In genomic region chr7:26199301-26200112, GRCh38 we compare ENCODE assay signal across 8 cellular contexts. TPM values are rescaled to one million over a fixed set of nuclear protein-coding genes. Genes with fewer than 3 reads are reported as not detected.
A peak's percentile ranks its signal among the peaks of the same experiment; 100 is the strongest.
DNase-seq lines count a peak whose midpoint lies in the region; ATAC-seq, FAIRE-seq and TF ChIP-seq lines count a peak whose summit lies in the region.

No MANE protein-coding gene starts in this region.

- intact Hi-C loops in left cardiac atrium (cut with DNase I), result loop anchor here in 1 of 2 donors (10.0 kb wide), 1 partner anchor 105 kb away; no protein-coding TSS in a partner anchor
- intact Hi-C loops in prostate gland (cut with DNase I), result loop anchor here (5.0 kb wide), 2 partner anchors 953 to 968 kb away; partner anchors contain the start of genes HOXA3 and HOXA9

- peak in 1 of 4 experiments; percentile 6 for TF ChIP-seq CTCF in prostate gland (IDR thresholded peaks at IDR 0.05)

- no peaks in the 10 kb centered on the region for H3K9me3 ChIP-seq in prostate gland

- no peak for ATAC-seq in activated naive CD8-positive, alpha-beta T cell treated with anti-CD3 and anti-CD28 coated beads, Interleukin-2, amount 10 ng/mL, durations not matched to agents 7 days and 5 days (ENCODE audit: low read depth)
- peak; percentile 25 to 27 for ATAC-seq in left cardiac atrium

- H3K27me3 Mint-ChIP-seq in activated naive CD8-positive, alpha-beta T cell treated with anti-CD3 and anti-CD28 coated beads, Interleukin-2, amount 10 ng/mL, durations not matched to agents 7 days and 5 days, result no peaks in the 10 kb centered on the region

- H3K27ac Mint-ChIP-seq in activated naive CD8-positive, alpha-beta T cell treated with anti-CD3 and anti-CD28 coated beads, Interleukin-2, amount 10 ng/mL, durations not matched to agents 7 days and 5 days, result peak overlapping the region; percentile 99

- H3K27ac ChIP-seq in prostate gland, result peak overlapping the region; percentile 100

- H3K4me1 Mint-ChIP-seq in activated naive CD8-positive, alpha-beta T cell treated with anti-CD3 and anti-CD28 coated beads, Interleukin-2, amount 10 ng/mL, durations not matched to agents 7 days and 5 days, result peaks cover 37% of the 10 kb centered on the region

- peaks cover 63% of the 10 kb centered on the region for H3K36me3 Mint-ChIP-seq in activated naive CD8-positive, alpha-beta T cell treated with anti-CD3 and anti-CD28 coated beads, Interleukin-2, amount 10 ng/mL, durations not matched to agents 7 days and 5 days

- peaks cover 25% of the 10 kb centered on the region for H3K36me3 ChIP-seq in H7 (replicated peaks; ENCODE audit: control insufficient read depth, insufficient read depth, low read length)
- no peaks in the 10 kb centered on the region for H3K36me3 ChIP-seq in prostate gland

- DNase-seq in A172 (ENCODE audit: low spot score) (peak; percentile 59), H7 (peak; percentile 24), SK-N-DZ (ENCODE audit: low spot score) (peak; percentile 69), left cardiac atrium (peak; percentile 70), prostate gland (ENCODE audit: low spot score) (peak; percentile 73), urothelium cell line (ENCODE audit: low spot score) (peak; percentile 58), HuH-7.5 (ENCODE audit: low spot score) (no peak)
- DNase-seq in activated naive CD8-positive, alpha-beta T cell treated with anti-CD3 and anti-CD28 coated beads, Interleukin-2, amount 10 ng/mL, durations not matched to agents 7 days and 5 days, result peak; percentile 65

- H3K4me3 Mint-ChIP-seq in activated naive CD8-positive, alpha-beta T cell treated with anti-CD3 and anti-CD28 coated beads, Interleukin-2, amount 10 ng/mL, durations not matched to agents 7 days and 5 days, result peak overlapping the region; percentile 99

- no peaks in the 10 kb centered on the region for H3K9me3 Mint-ChIP-seq in activated naive CD8-positive, alpha-beta T cell treated with anti-CD3 and anti-CD28 coated beads, Interleukin-2, amount 10 ng/mL, durations not matched to agents 7 days and 5 days

- under 1% methylated on average over 37 of the region's 37 CpGs for whole genome bisulfite sequencing in prostate gland

- H3K4me1 ChIP-seq in prostate gland (replicated peaks), result peaks cover 15% of the 10 kb centered on the region

- TF ChIP-seq POLR2A in prostate gland (IDR thresholded peaks at IDR 0.05), result peak; percentile 31

- POLR2A ChIA-PET in activated naive CD8-positive, alpha-beta T cell treated with anti-CD3 and anti-CD28 coated beads, Interleukin-2, amount 10 ng/mL, durations not matched to agents 7 days and 5 days (lab: Charles Lee), result interaction anchor here (0.5 to 7.2 kb wide), 32 partner anchors 7 to 1000 kb away, joined by 3 to 107 read pairs (median 4); partner anchors contain the start of genes NFE2L3 and SNX10

- no peak for FAIRE-seq in urothelium cell line (lab: Jason Lieb, UNC)

- H3K4me3 ChIP-seq in H7 (ENCODE audit: insufficient read depth, low read depth, low read length) (peak overlapping the region; percentile 95), prostate gland (peak overlapping the region; percentile 93 to 99)

- H3K27me3 ChIP-seq in H7 (ENCODE audit: control insufficient read depth, insufficient read depth, low read length) (no peaks in the 10 kb centered on the region), prostate gland (replicated peaks; ENCODE audit: insufficient read depth) (no peaks in the 10 kb centered on the region)

RNA-seq across cellular contexts. Expression of gene HNRNPA2B1, which starts 1.0 kb away (rescaled TPM):
- total RNA-seq in A172 (2014; rRNA removed; shearing (Covaris generic)), result 257 and 324 TPM in 2 replicates
- total RNA-seq in H7 (2014; rRNA removed; shearing (Covaris generic)), result 223 and 239 TPM in 2 replicates
- 224 and 337 TPM in 2 replicates for polyA plus RNA-seq in SK-N-DZ (2014; cell fraction: cytosol; rRNA removed)
- 659 and 1,103 TPM in 2 replicates for polyA plus RNA-seq in SK-N-DZ (2014; cell fraction: nucleus; rRNA removed)
- 100 to 1,000 TPM; 653 to 667 TPM for total RNA-seq in activated naive CD8-positive, alpha-beta T cell treated with anti-CD3 and anti-CD28 coated beads, Interleukin-2, amount 10 ng/mL, durations not matched to agents 7 days and 5 days
- total RNA-seq in left cardiac atrium (100 to 1,000 TPM; 330 to 390 TPM), prostate gland (100 to 1,000 TPM; 185 to 189 TPM)

RNA-seq across cellular contexts. Expression of gene CBX3, which starts 2.0 kb away (rescaled TPM):
- 529 and 544 TPM in 2 replicates for total RNA-seq in A172 (2014; rRNA removed; shearing (Covaris generic))
- 170 and 231 TPM in 2 replicates for total RNA-seq in H7 (2014; rRNA removed; shearing (Covaris generic))
- 532 and 556 TPM in 2 replicates for polyA plus RNA-seq in SK-N-DZ (2014; cell fraction: cytosol; rRNA removed)
- polyA plus RNA-seq in SK-N-DZ (2014; cell fraction: nucleus; rRNA removed), result 613 and 634 TPM in 2 replicates
- 100 to 1,000 TPM; 227 to 235 TPM for total RNA-seq in activated naive CD8-positive, alpha-beta T cell treated with anti-CD3 and anti-CD28 coated beads, Interleukin-2, amount 10 ng/mL, durations not matched to agents 7 days and 5 days
- total RNA-seq in left cardiac atrium, result 10 to 100 TPM; 61.9 to 82.7 TPM
- total RNA-seq in prostate gland, result 10 to 100 TPM; 51.6 to 75.3 TPM

RNA-seq across cellular contexts. Expression of gene NFE2L3, which starts 47.5 kb away (rescaled TPM):
- total RNA-seq in A172 (2014; rRNA removed; shearing (Covaris generic)), result 104 and 110 TPM in 2 replicates
- 69.0 and 118 TPM in 2 replicates for total RNA-seq in H7 (2014; rRNA removed; shearing (Covaris generic))
- polyA plus RNA-seq in SK-N-DZ (2014; cell fraction: cytosol; rRNA removed), result 30.8 and 33.6 TPM in 2 replicates
- polyA plus RNA-seq in SK-N-DZ (2014; cell fraction: nucleus; rRNA removed), result 19.5 and 23.0 TPM in 2 replicates
- total RNA-seq in activated naive CD8-positive, alpha-beta T cell treated with anti-CD3 and anti-CD28 coated beads, Interleukin-2, amount 10 ng/mL, durations not matched to agents 7 days and 5 days, result 10 to 100 TPM in 1 of 2 experiments, 1 to 10 TPM in 1; 10.0 to 10.3 TPM
- total RNA-seq in left cardiac atrium (1 to 10 TPM; 1.3 to 1.7 TPM), prostate gland (1 to 10 TPM; 2.0 to 4.3 TPM)
